9 cellular contexts compared by ENCODE assay signal in the genomic region with DNA sequence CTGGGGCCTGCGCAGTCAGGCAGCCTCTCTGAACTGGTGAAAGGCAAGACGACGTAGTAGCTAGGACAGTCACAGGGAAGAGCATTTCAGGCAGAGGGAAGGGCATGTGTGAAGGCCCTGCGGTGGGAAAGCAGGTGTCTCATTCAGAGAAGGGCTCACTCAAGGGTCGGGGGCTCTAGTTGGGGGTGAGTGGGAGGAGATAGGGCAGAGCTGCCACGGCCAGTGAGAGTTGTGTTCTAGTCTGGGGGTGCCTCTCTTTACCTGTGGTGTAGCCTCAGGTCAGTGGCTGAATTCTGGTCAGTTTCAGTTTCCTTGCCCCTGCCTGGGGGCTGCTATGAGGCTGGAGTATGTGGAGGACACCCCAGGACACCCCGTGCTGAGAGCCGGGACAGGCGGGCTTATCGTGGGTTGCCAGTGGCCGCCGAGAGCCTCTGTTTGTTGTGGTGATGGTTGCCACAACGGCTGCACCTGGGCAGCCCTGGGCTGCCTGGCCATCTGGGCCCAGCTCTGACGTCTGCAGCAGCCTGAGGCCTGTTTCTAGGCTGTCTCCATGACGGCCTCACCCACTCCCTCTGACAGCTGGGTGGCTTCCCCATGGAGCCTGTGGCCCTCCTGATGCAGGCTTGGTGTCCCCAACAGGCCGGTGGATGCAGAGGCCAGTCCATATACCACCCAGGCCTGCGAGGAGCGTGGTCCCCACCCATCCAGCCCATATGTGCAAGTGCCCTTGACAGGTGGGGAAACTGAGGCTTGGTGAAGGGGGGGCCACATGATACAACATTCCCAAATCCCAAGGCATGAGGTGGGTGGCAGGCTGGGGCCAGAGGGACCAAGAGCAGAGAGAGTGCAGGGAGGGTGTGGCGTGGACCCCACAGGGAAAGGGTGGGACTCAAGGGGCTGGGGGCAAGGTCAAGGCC. TPM values are rescaled to one million over a fixed set of nuclear protein-coding genes. Genes with fewer than 3 reads are reported as not detected.
DNase-seq lines count a peak whose midpoint lies in the region; ATAC-seq and TF ChIP-seq lines count a peak whose summit lies in the region.
"Had no signal": no experiment of that assay in that cellular context is flagged by ENCODE, and none has a peak within 500 bp of the region (broad histone marks: within the 10 kb centered on the region; RNA-seq: fewer than 3 reads in every experiment).

No MANE protein-coding gene starts in this region.

- no peak overlapping the region for H3K4me2 ChIP-seq in osteoblast (ENCODE audit: insufficient read depth, low read length)

- no peak for ATAC-seq in HG02759 (IDR thresholded peaks at IDR 0.05; ENCODE audit: unreplicated experiment)
- no peak for ATAC-seq in HG03139 (IDR thresholded peaks at IDR 0.05; ENCODE audit: unreplicated experiment)

- H4K20me1 ChIP-seq in osteoblast (ENCODE audit: insufficient read depth, low read length): peaks cover 89% of the 10 kb centered on the region

- no peak for TF ChIP-seq CTCF in GM13976 (IDR thresholded peaks at IDR 0.05; ENCODE audit: borderline replicate concordance, control extremely low read depth, extremely low read depth, insufficient read depth, missing control alignments)
- no peak for TF ChIP-seq CTCF in fibroblast of villous mesenchyme (IDR thresholded peaks at IDR 0.05; ENCODE audit: insufficient read depth, low read depth, low read length)
- no peak for TF ChIP-seq CTCF in osteoblast (IDR thresholded peaks at IDR 0.05; ENCODE audit: extremely low read depth, low read depth, low read length)

- H3K4me3 ChIP-seq in fibroblast of villous mesenchyme (ENCODE audit: low read depth, low read length): no peak overlapping the region
- no peak overlapping the region for H3K4me3 ChIP-seq in osteoblast (ENCODE audit: insufficient read depth, low read length)
- H3K4me3 ChIP-seq: adrenal gland had no signal

- peak; percentile 44 for DNase-seq in GM13976 (ENCODE audit: low spot score)
- DNase-seq in RPMI8226: peak; percentile 92
- peak; percentile 59 for DNase-seq in fibroblast of villous mesenchyme (ENCODE audit: low read depth)
- DNase-seq in osteoblast (ENCODE audit: insufficient read length, low spot score, missing footprints): peak; percentile 87
- no peak for DNase-seq in SKM-1 treated with dmso at 0.1 percent for 144 hours (lab: John Stamatoyannopoulos, UW; ENCODE audit: unreplicated experiment)
- DNase-seq: MV-4-11 had no signal

- in situ Hi-C loops in GM13976 (cut with MboI; ENCODE audit: low sequenced_read_pairs, unreplicated experiment): loop anchor here (25.0 kb wide), 2 partner anchors 142 to 217 kb away; no protein-coding TSS in a partner anchor

- no peak overlapping the region for H2AFZ ChIP-seq in osteoblast (ENCODE audit: low read length)

- peaks cover 99% of the 10 kb centered on the region for H3K79me2 ChIP-seq in osteoblast (ENCODE audit: insufficient read depth, low read length)

- peaks cover 48% of the 10 kb centered on the region for H3K36me3 ChIP-seq in osteoblast (ENCODE audit: insufficient read depth, low read length)

- H3K4me1 ChIP-seq in osteoblast (ENCODE audit: insufficient read depth, low read length): peaks cover 5% of the 10 kb centered on the region

- H3K27me3 ChIP-seq in osteoblast (ENCODE audit: insufficient read depth, low read length): no peaks in the 10 kb centered on the region
- H3K27me3 ChIP-seq: adrenal gland had no signal

- H3K27ac ChIP-seq in osteoblast (ENCODE audit: low read depth, low read length): peak overlapping the region; percentile 42

- no peaks in the 10 kb centered on the region for H3K9me3 ChIP-seq in osteoblast (ENCODE audit: low read depth, low read length)
- H3K9me3 ChIP-seq: adrenal gland had no signal

RNA-seq across cellular contexts. Expression of a gene that starts 10.8 kb away (rescaled TPM):
- total RNA-seq in fibroblast of villous mesenchyme (19.3 and 30.7 TPM in 2 replicates), osteoblast (24.5 and 27.5 TPM in 2 replicates)

RNA-seq across cellular contexts. Expression of a gene that starts 42.1 kb away (rescaled TPM):
- total RNA-seq in fibroblast of villous mesenchyme (2.6 and 3.0 TPM in 2 replicates), osteoblast (13.0 and 15.2 TPM in 2 replicates)
